Comparison of ENCODE assay signal across 8 cellular contexts in the genomic region with DNA sequence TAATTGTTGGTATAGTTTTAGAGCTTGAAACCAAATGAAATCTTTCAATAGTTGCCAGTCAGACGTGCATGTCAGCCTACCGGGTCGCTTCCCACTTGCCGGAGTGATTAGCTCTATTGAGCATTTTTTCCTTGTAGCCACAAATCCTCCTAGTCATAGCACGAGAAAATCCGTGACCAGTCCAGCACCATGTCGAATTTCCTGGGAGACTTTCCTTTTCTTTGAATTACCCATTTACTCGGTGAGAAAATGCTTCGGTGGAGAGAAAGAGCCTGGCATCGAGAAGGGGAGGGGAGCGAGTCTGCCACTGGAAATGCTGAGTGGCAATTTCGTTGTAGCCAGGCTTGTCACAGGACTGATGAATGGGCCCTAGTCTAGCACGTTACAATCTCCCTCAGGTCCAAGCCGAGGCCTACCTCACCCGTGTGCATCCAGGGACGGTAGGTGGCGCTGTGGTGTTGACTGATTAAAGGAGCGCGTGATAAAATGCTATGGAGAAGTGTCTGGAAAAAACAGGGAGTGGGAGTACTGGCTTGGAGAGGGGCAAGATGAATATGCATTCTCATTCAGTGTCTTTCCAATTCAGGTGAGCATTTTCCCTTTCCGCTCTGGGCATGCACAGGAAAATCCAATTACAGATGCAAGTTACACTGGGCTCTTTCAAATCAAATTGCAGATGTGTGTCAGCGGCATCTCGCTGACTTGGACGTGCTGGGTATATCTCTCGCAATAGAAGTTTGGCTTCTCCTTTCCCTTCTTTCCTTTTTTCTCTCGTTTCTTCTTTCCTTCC.
DNase-seq lines count a peak whose midpoint lies in the region; ATAC-seq and TF ChIP-seq lines count a peak whose summit lies in the region.

No MANE protein-coding gene starts in this region.

- H3K27me3 ChIP-seq in dorsolateral prefrontal cortex = no peaks in the 10 kb centered on the region

- H3K4me1 Mint-ChIP-seq in activated CD4-positive, alpha-beta T cell treated with anti-CD3 and anti-CD28 coated beads, Interleukin-2, amount 10 ng/mL, durations not matched to agents 24 days and 14 days = no peaks in the 10 kb centered on the region

- no peak overlapping the region for H3K27ac Mint-ChIP-seq in activated CD4-positive, alpha-beta T cell treated with anti-CD3 and anti-CD28 coated beads, Interleukin-2, amount 10 ng/mL, durations not matched to agents 24 days and 14 days

- H3K27ac ChIP-seq in 22Rv1 (no peak overlapping the region), dorsolateral prefrontal cortex (peak overlapping the region in 13 of 59 donors; percentile 5 to 63 (median 37))

- H3K9me3 Mint-ChIP-seq in activated CD4-positive, alpha-beta T cell treated with anti-CD3 and anti-CD28 coated beads, Interleukin-2, amount 10 ng/mL, durations not matched to agents 24 days and 14 days = no peaks in the 10 kb centered on the region

- intact Hi-C loops in activated CD4-positive, alpha-beta T cell treated with anti-CD3 and anti-CD28 coated beads, Interleukin-2, amount 10 ng/mL, durations not matched to agents 24 days and 14 days (cut with micrococcal nuclease) = loop anchor here (5.0 to 10.0 kb wide), 2 partner anchors 289 to 1371 kb away; no protein-coding TSS in a partner anchor
- intact Hi-C loops in dorsolateral prefrontal cortex (cut with DNase I) = loop anchor here in 1 of 2 donors (10.0 kb wide), 1 partner anchor 299 kb away; no protein-coding TSS in a partner anchor

- H3K4me3 ChIP-seq in dorsolateral prefrontal cortex = peak overlapping the region in 30 of 59 donors; percentile 2 to 44 (median 28)

- H3K36me3 Mint-ChIP-seq in activated CD4-positive, alpha-beta T cell treated with anti-CD3 and anti-CD28 coated beads, Interleukin-2, amount 10 ng/mL, durations not matched to agents 24 days and 14 days (ENCODE audit: low read depth) = no peaks in the 10 kb centered on the region

- peaks cover 8% of the 10 kb centered on the region for H3K27me3 Mint-ChIP-seq in activated CD4-positive, alpha-beta T cell treated with anti-CD3 and anti-CD28 coated beads, Interleukin-2, amount 10 ng/mL, durations not matched to agents 24 days and 14 days

- no peak overlapping the region for H3K4me3 Mint-ChIP-seq in activated CD4-positive, alpha-beta T cell treated with anti-CD3 and anti-CD28 coated beads, Interleukin-2, amount 10 ng/mL, durations not matched to agents 24 days and 14 days

- DNase-seq in NCI-H510A treated with DMSO at 0.1 percent for 48 hours (lab: John Stamatoyannopoulos, UW) = peak; percentile 88
- peak; percentile 88 for DNase-seq in activated CD4-positive, alpha-beta T cell treated with anti-CD3 and anti-CD28 coated beads, Interleukin-2, amount 10 ng/mL, durations not matched to agents 24 days and 14 days
- peak; percentile 42 to 88 (median 85) for DNase-seq in dorsolateral prefrontal cortex
- peak; percentile 68 to 82 for DNase-seq in lung microvascular endothelial cell (ENCODE audit: low read depth in 2 of 2)
- peak; percentile 43 for DNase-seq in stimulated activated CD8-positive, alpha-beta memory T cell treated with anti-CD3 and anti-CD28 coated beads, Interleukin-15, amount 100 ng/mL, for 24 hours (ENCODE audit: low read depth)

- TF ChIP-seq CTCF in 22Rv1 (IDR thresholded peaks at IDR 0.05) = peak; percentile 93
- peak; percentile 60 to 89 (median 82) for TF ChIP-seq CTCF in dorsolateral prefrontal cortex (IDR thresholded peaks at IDR 0.05 in 54 of 56, conservative IDR thresholded peaks at IDR 0.05 in 2 of 56; ENCODE audit: low read depth in 1 of 56, partially characterized antibody in 56 of 56)

- peak; percentile 47 for ATAC-seq in GM18502 (IDR thresholded peaks at IDR 0.05; ENCODE audit: poor library complexity, unreplicated experiment)
- ATAC-seq in HG03060 (IDR thresholded peaks at IDR 0.05; ENCODE audit: low read depth, unreplicated experiment) = peak; percentile 31
